Comparison of ENCODE assay signal across 8 cellular contexts in the genomic region with DNA sequence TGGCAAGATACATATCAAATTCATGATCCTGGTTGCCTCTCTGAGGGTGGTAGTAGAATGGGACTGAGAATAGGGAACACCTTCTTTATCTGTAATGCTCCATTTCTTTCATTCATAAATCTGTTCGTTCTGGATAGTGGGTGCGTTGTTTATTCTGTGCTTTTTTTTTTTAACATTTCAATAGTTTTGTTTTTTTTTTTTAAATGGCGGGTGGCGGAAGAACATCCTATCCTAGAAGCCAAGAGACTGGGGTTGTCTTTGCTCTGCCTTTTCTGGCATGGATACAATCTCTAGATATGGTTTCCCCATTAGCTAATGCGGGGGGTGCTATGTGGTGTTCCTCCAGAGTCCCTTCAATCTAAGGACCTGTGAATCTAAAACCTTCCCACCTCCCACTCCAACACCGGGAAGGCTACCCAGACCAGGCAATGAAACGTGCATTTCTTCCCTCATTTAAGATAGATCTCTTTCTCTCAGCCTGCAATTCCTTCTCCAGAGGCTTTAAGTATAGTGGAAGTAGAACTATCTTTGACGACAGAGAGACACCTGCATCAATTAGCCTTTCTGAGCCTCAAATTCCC. TPM values are rescaled to one million over a fixed set of nuclear protein-coding genes. Genes with fewer than 3 reads are reported as not detected.
DNase-seq lines count a peak whose midpoint lies in the region; ATAC-seq, FAIRE-seq and TF ChIP-seq lines count a peak whose summit lies in the region.

No MANE protein-coding gene starts in this region.

- no peaks in the 10 kb centered on the region for H3K27me3 ChIP-seq in smooth muscle cell (ENCODE audit: low read depth)

- POLR2A ChIA-PET in T-cell (lab: Charles Lee) = interaction anchor here (0.6 to 1.5 kb wide), 4 partner anchors 602 to 1316 kb away, joined by 3 to 6 read pairs (median 3); partner anchors contain the start of gene CITED2 (in 1 of the 2)

- no peak for FAIRE-seq in RCC 7860 (lab: Jason Lieb, UNC)

- H3K36me3 Mint-ChIP-seq in T-cell = peaks cover 9% of the 10 kb centered on the region

- H3K36me3 ChIP-seq in smooth muscle cell (ENCODE audit: low read depth) = no peaks in the 10 kb centered on the region

- no peaks in the 10 kb centered on the region for H3K9me3 ChIP-seq in smooth muscle cell (replicated peaks; ENCODE audit: low read depth)

- CTCF ChIA-PET in T-cell (lab: Charles Lee) = interaction anchor here in 1 of 2 donors (1.0 to 1.3 kb wide), 3 partner anchors 9 to 658 kb away, joined by 3 to 5 read pairs (median 3); no protein-coding TSS in a partner anchor

- H3K9ac ChIP-seq in smooth muscle cell (ENCODE audit: low read depth) = peak overlapping the region; percentile 45

- TF ChIP-seq CTCF in 22Rv1 (IDR thresholded peaks at IDR 0.05) = no peak
- TF ChIP-seq CTCF in foreskin fibroblast (IDR thresholded peaks at IDR 0.05; ENCODE audit: low read depth, low read length) = no peak
- no peak for TF ChIP-seq CTCF in smooth muscle cell (IDR thresholded peaks at IDR 0.05; ENCODE audit: borderline replicate concordance, insufficient read depth, poor library complexity, severe bottlenecking)

- H3K4me3 ChIP-seq in foreskin fibroblast (ENCODE audit: low read depth in 1 of 2, low read length in 2 of 2) (peak overlapping the region; percentile 74 to 100), smooth muscle cell (peak overlapping the region; percentile 98)

- no peaks in the 10 kb centered on the region for H3F3A ChIP-seq in smooth muscle cell (ENCODE audit: low read depth)

- peak overlapping the region; percentile 88 for H3K27ac ChIP-seq in 22Rv1
- H3K27ac ChIP-seq in smooth muscle cell (ENCODE audit: low read depth) = peak overlapping the region; percentile 98

- 24% methylated on average over 8 of the region's 8 CpGs for WGBS in smooth muscle cell (ENCODE audit: low lambda C conversion rate)

- H3K4me1 Mint-ChIP-seq in T-cell = peaks cover 23 to 37% (median 23%) of the 10 kb centered on the region in 3 donors

- peak overlapping the region; percentile 94 for H3K4me2 ChIP-seq in smooth muscle cell

- peak overlapping the region; percentile 100 for H3K27ac Mint-ChIP-seq in T-cell

- H3K9me3 Mint-ChIP-seq in T-cell = no peaks in the 10 kb centered on the region

- H3K4me3 Mint-ChIP-seq in T-cell = peak overlapping the region; percentile 89 to 98 (median 98)

- ATAC-seq in GM19043 (IDR thresholded peaks at IDR 0.05; ENCODE audit: low read depth, unreplicated experiment) (peak; percentile 1), T-cell (replicated peaks in 1 of 4) (no peak), GM18858 (IDR thresholded peaks at IDR 0.05; ENCODE audit: unreplicated experiment) (no peak)

- peaks cover 11% of the 10 kb centered on the region for H3K79me2 ChIP-seq in smooth muscle cell (ENCODE audit: low read depth)

- H4K20me1 ChIP-seq in smooth muscle cell (ENCODE audit: low read depth) = no peaks in the 10 kb centered on the region

- DNase-seq in T-cell (peak in 1 of 34 experiments; percentile 13), foreskin fibroblast (no peak), smooth muscle cell (lab: John Stamatoyannopoulos, UW; ENCODE audit: unreplicated experiment) (no peak), inferior parietal cortex (ENCODE audit: extremely low spot score) (no peak), RCC 7860 (ENCODE audit: low spot score) (no peak)

- H3K4me1 ChIP-seq in smooth muscle cell (ENCODE audit: low read depth) = peaks cover 8% of the 10 kb centered on the region

- H2AFZ ChIP-seq in smooth muscle cell (ENCODE audit: low read depth) = peak overlapping the region; percentile 99

- no peaks in the 10 kb centered on the region for H3K27me3 Mint-ChIP-seq in T-cell

RNA-seq across cellular contexts. Expression of gene CCDC28A, which starts 0.9 kb away (rescaled TPM):
- total RNA-seq in T-cell = 10 to 100 TPM; 20.4 to 24.2 (median 23.3) TPM
- total RNA-seq in smooth muscle cell = 9.5 and 13.9 TPM in 2 replicates
- polyA plus RNA-seq in smooth muscle cell = 12.3 and 13.2 TPM in 2 replicates

RNA-seq across cellular contexts. Expression of gene ECT2L, which starts 23.2 kb away (rescaled TPM):
- total RNA-seq in T-cell (under 1 TPM in 2 of 5 donors, not detected in 3; 0.06 TPM), smooth muscle cell (not detected in 2 replicates)
- polyA plus RNA-seq in smooth muscle cell = 0.07 and 0.14 TPM in 2 replicates
